Comparison of ENCODE assay signal across 15 cellular contexts in the genomic region with DNA sequence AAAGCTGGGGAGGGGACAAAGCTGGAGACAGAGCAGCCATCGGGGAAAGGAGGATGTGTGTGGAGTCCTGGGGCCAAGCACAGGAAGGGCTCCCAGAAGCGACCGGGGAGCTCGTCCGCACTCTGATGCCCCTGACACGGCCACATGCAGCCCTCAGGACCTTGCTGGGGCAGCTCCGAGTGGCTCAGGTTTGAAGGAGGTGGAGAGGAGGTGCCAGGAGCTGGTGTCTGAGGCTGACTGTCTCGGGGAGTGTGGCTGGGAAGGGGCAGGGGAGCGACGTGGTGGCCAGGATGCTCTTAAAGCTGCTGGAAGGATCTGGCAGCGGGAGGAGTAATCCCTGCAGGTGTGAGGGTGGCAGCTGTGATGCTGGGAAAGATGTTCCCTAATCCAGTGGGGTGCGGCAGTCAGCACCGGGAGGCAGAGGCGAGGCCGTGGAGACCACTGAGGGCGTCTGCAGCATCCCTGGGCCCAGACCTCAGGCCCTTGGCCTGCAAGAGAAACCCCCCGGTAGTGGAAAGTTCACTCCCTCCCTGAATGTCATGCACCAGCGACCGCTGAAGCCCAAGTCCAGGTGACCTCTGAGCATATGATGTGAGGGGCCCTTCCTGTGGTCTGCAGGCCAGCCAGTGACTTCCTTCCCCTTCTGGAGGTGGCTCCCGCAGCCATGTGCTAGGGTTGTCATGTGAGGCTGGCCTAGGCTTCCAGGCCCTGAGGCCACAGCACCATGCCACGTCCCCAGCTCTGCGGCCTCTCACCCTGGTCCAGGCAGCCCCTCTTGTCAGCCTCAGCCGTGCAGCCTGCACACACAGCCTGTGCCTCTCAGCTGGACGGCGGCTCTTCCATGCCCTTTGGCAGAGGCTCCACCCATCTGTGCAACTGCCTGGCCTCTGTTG. TPM values are rescaled to one million over a fixed set of nuclear protein-coding genes. Genes with fewer than 3 reads are reported as not detected.
DNase-seq lines count a peak whose midpoint lies in the region; ATAC-seq and TF ChIP-seq lines count a peak whose summit lies in the region.
"Had no signal": no experiment of that assay in that cellular context is flagged by ENCODE, and none has a peak within 500 bp of the region (broad histone marks: within the 10 kb centered on the region; RNA-seq: fewer than 3 reads in every experiment).

No MANE protein-coding gene starts in this region.

- no peak for TF ChIP-seq POLR2A in suprapubic skin (IDR thresholded peaks at IDR 0.05)

- H3K36me3 ChIP-seq in suprapubic skin, result no peaks in the 10 kb centered on the region
- H3K36me3 ChIP-seq: gastroesophageal sphincter, thoracic aorta had no signal

- no peak overlapping the region for H3K4me3 ChIP-seq in suprapubic skin
- H3K4me3 ChIP-seq: gastroesophageal sphincter, thoracic aorta had no signal

- peaks cover 5% of the 10 kb centered on the region for H3K4me1 ChIP-seq in suprapubic skin
- H3K4me1 ChIP-seq: gastroesophageal sphincter had no signal

- no peak for TF ChIP-seq EP300 in suprapubic skin (IDR thresholded peaks at IDR 0.05)

- TF ChIP-seq CTCF in suprapubic skin (IDR thresholded peaks at IDR 0.05), result no peak

- peak; percentile 46 for ATAC-seq in left lobe of liver
- no peak for ATAC-seq in HG03196 (IDR thresholded peaks at IDR 0.05; ENCODE audit: unreplicated experiment)
- ATAC-seq: gastroesophageal sphincter had no signal

- peak; percentile 25 for DNase-seq in activated CD4-positive, CD25-positive, alpha-beta regulatory T cell treated with anti-CD3 and anti-CD28 coated beads, Interleukin-2, amount 50 U/mL, for 72 hours
- no peak for DNase-seq in activated CD4-positive, CD25-positive, alpha-beta regulatory T cell (lab: John Stamatoyannopoulos, UW)
- peak; percentile 78 for DNase-seq in UCSD-AML1 (lab: John Stamatoyannopoulos, UW; ENCODE audit: unreplicated experiment)
- peak; percentile 54 for DNase-seq in left lobe of liver (ENCODE audit: low spot score)
- DNase-seq in suprapubic skin (ENCODE audit: low spot score in 2 of 2), result peak; percentile 52 to 62
- DNase-seq in effector CD4-positive, alpha-beta T cell, result no peak
- no peak for DNase-seq in globus pallidus (ENCODE audit: low spot score)
- DNase-seq: activated CD8-positive, alpha-beta memory T cell treated with anti-CD3 and anti-CD28 coated beads, Interleukin-2, amount 50 U/mL, for 4 hours; NCI-H1105 treated with DMSO at 0.1 percent for 48 hours; NCI-H82; retina had no signal

- H3K27ac ChIP-seq in suprapubic skin, result no peak overlapping the region
- H3K27ac ChIP-seq: gastroesophageal sphincter, thoracic aorta had no signal

- 85% methylated on average over 12 of the region's 25 CpGs for WGBS in suprapubic skin

- peaks cover 3% of the 10 kb centered on the region for H3K27me3 ChIP-seq in suprapubic skin

- H3K9me3 ChIP-seq in suprapubic skin, result no peaks in the 10 kb centered on the region
- H3K9me3 ChIP-seq: thoracic aorta had no signal

RNA-seq across cellular contexts. Expression of a gene that starts 17.2 kb away (rescaled TPM):
- total RNA-seq in left lobe of liver (564 TPM), suprapubic skin (100 to 1,000 TPM; 319 to 596 (median 469) TPM)

RNA-seq across cellular contexts. Expression of a gene that starts 30.6 kb away (rescaled TPM):
- total RNA-seq in left lobe of liver (15.7 TPM), suprapubic skin (1 to 10 TPM; 2.6 to 7.6 (median 6.9) TPM)

RNA-seq across cellular contexts. Expression of a gene that starts 53.8 kb away (rescaled TPM):
- total RNA-seq in left lobe of liver, result 0.30 TPM
- 100 to 1,000 TPM; 141 to 280 (median 193) TPM for total RNA-seq in suprapubic skin

RNA-seq across cellular contexts. Expression of a gene that starts 57.8 kb away (rescaled TPM):
- total RNA-seq in left lobe of liver (not detected), suprapubic skin (10 to 100 TPM; 17.4 to 63.6 (median 27.2) TPM)
- total RNA-seq: dermis microvascular lymphatic vessel endothelial cell, thoracic aorta had no signal

Comparison
In these comparisons a context has a peak if more than half of its experiments do, and no peak if none do; other contexts are left out.
1. DNase-seq: peak in activated CD4-positive, CD25-positive, alpha-beta regulatory T cell treated with anti-CD3 and anti-CD28 coated beads, Interleukin-2, amount 50 U/mL, for 72 hours (single experiment), UCSD-AML1 (single experiment), left lobe of liver (single experiment) and suprapubic skin (2 of 2); none in activated CD4-positive, CD25-positive, alpha-beta regulatory T cell (0 of 4), effector CD4-positive, alpha-beta T cell (single experiment) and globus pallidus (single experiment).
2. RNA of a gene that starts 53.8 kb away (total RNA-seq): 141 to 280 TPM in suprapubic skin; 0.30 TPM in left lobe of liver (single experiment); every median in the first group is over 100 times any median in the second.